27 cellular contexts compared by ENCODE assay signal in genomic region chrX:35406386-35406785, GRCh38.
A peak's percentile ranks its signal among the peaks of the same experiment; 100 is the strongest.
DNase-seq lines count a peak whose midpoint lies in the region; ATAC-seq, FAIRE-seq and TF ChIP-seq lines count a peak whose summit lies in the region.
"Had no signal": no experiment of that assay in that cellular context is flagged by ENCODE, and none has a peak within 500 bp of the region (broad histone marks: within the 10 kb centered on the region; RNA-seq: fewer than 3 reads in every experiment).

No MANE protein-coding gene starts in this region.

- peaks cover 6% of the 10 kb centered on the region for H3K4me1 Mint-ChIP-seq in astrocyte (ENCODE audit: low read depth, unreplicated experiment)
- H3K4me1 Mint-ChIP-seq: CD14-positive monocyte; CD8-positive, alpha-beta memory T cell had no signal

- no peaks in the 10 kb centered on the region for H3K79me2 ChIP-seq in astrocyte (ENCODE audit: insufficient read depth, low read length)

- H3K27ac Mint-ChIP-seq in astrocyte (ENCODE audit: unreplicated experiment) = no peak overlapping the region
- H3K27ac Mint-ChIP-seq: CD14-positive monocyte; CD4-positive, alpha-beta T cell; CD8-positive, alpha-beta memory T cell; HFFc6 had no signal

- DNase-seq in HPDE6-E6E7 (ENCODE audit: extremely low spot score) (peak; percentile 2), astrocyte (ENCODE audit: low read depth) (no peak), epithelial cell of esophagus (ENCODE audit: low read depth) (peak; percentile 54), kidney tubule cell (ENCODE audit: low spot score) (peak; percentile 59), posterior vena cava (ENCODE audit: low spot score) (no peak)
- DNase-seq in activated naive CD4-positive, alpha-beta T cell (lab: John Stamatoyannopoulos, UW) = no peak
- DNase-seq: 8988T; ACHN; AML-193; BE2C; CD4-positive, alpha-beta T cell; CD8-positive, alpha-beta memory T cell; DMS 273 treated with DMSO at 0.1 percent for 48 hours; DMS79; EL; GDM1; GOT3; HFFc6 had no signal

- no peaks in the 10 kb centered on the region for H3K36me3 Mint-ChIP-seq in astrocyte (ENCODE audit: low read depth, unreplicated experiment)
- H3K36me3 Mint-ChIP-seq: CD14-positive monocyte; CD8-positive, alpha-beta memory T cell had no signal

- no peak overlapping the region for H3K9ac ChIP-seq in astrocyte (ENCODE audit: low read length)
- H3K9ac ChIP-seq: BLaER1 treated with 17β-estradiol and CSF1 and Interleukin-3, amounts not matched to agents 10 nM and 100 nM had no signal

- H3K4me3 Mint-ChIP-seq in astrocyte (ENCODE audit: unreplicated experiment) = no peak overlapping the region
- H3K4me3 Mint-ChIP-seq: CD14-positive monocyte; CD4-positive, alpha-beta T cell; CD8-positive, alpha-beta memory T cell; HFFc6 had no signal

- no peak overlapping the region for H3K4me2 ChIP-seq in astrocyte (ENCODE audit: low read length)
- H3K4me2 ChIP-seq: A549; BLaER1 treated with 17β-estradiol and CSF1 and Interleukin-3, amounts not matched to agents 10 nM and 100 nM had no signal

- H3K27ac ChIP-seq in astrocyte (ENCODE audit: low read depth, low read length) = no peak overlapping the region
- H3K27ac ChIP-seq: A549; BLaER1 treated with 17β-estradiol and CSF1 and Interleukin-3, amounts not matched to agents 10 nM and 100 nM had no signal

- H3K4me1 ChIP-seq in astrocyte (ENCODE audit: insufficient read depth, low read length) = no peaks in the 10 kb centered on the region
- H3K4me1 ChIP-seq: A549; BE2C; BLaER1 treated with 17β-estradiol and CSF1 and Interleukin-3, amounts not matched to agents 10 nM and 100 nM; HAP-1 had no signal

- peak; percentile 62 for FAIRE-seq in astrocyte (lab: Jason Lieb, UNC)
- FAIRE-seq: A549, D721Med, GM12878, H54 had no signal

- H3K27me3 ChIP-seq in astrocyte (ENCODE audit: insufficient read depth, low read length) = no peaks in the 10 kb centered on the region
- H3K27me3 ChIP-seq: BE2C had no signal

- H3K27me3 Mint-ChIP-seq in astrocyte (ENCODE audit: low read depth, unreplicated experiment) = no peaks in the 10 kb centered on the region
- H3K27me3 Mint-ChIP-seq: CD4-positive, alpha-beta T cell; CD8-positive, alpha-beta memory T cell had no signal

- TF ChIP-seq CTCF in astrocyte (IDR thresholded peaks at IDR 0.05; ENCODE audit: insufficient read depth, low read depth, low read length) = no peak
- TF ChIP-seq CTCF in epithelial cell of esophagus (IDR thresholded peaks at IDR 0.05; ENCODE audit: insufficient read depth, low read depth, low read length, missing control alignments) = no peak

- ATAC-seq in GM18517 (IDR thresholded peaks at IDR 0.05; ENCODE audit: unreplicated experiment) (no peak), HG03571 (IDR thresholded peaks at IDR 0.05; ENCODE audit: unreplicated experiment) (no peak)
- ATAC-seq: A549, GM12878 had no signal

- intact Hi-C loops in posterior vena cava (cut with DNase I) = no loop called here

- no peak overlapping the region for H2AFZ ChIP-seq in astrocyte (ENCODE audit: low read depth, low read length)

- H3K9me3 Mint-ChIP-seq in astrocyte (ENCODE audit: unreplicated experiment) = no peaks in the 10 kb centered on the region
- H3K9me3 Mint-ChIP-seq: CD4-positive, alpha-beta T cell; HFFc6 had no signal

- no peaks in the 10 kb centered on the region for H4K20me1 ChIP-seq in astrocyte (ENCODE audit: insufficient read depth, low read length)
- H4K20me1 ChIP-seq: BLaER1 treated with 17β-estradiol and CSF1 and Interleukin-3, amounts not matched to agents 10 nM and 100 nM had no signal

- H3K4me3 ChIP-seq in astrocyte (ENCODE audit: insufficient read depth, low read depth, low read length) = no peak overlapping the region
- no peak overlapping the region for H3K4me3 ChIP-seq in epithelial cell of esophagus (ENCODE audit: low read length)
- H3K4me3 ChIP-seq: A549; BLaER1 treated with 17β-estradiol and CSF1 and Interleukin-3, amounts not matched to agents 10 nM and 100 nM; GM12878; HAP-1 had no signal

- no peaks in the 10 kb centered on the region for H3K9me3 ChIP-seq in astrocyte (ENCODE audit: insufficient read depth, low read depth, low read length)
- H3K9me3 ChIP-seq: A549; BE2C; BLaER1 treated with 17β-estradiol and CSF1 and Interleukin-3, amounts not matched to agents 10 nM and 100 nM; HAP-1 had no signal

- H3K36me3 ChIP-seq in astrocyte (ENCODE audit: insufficient read depth, low read length) = no peaks in the 10 kb centered on the region
- H3K36me3 ChIP-seq: BE2C; BLaER1 treated with 17β-estradiol and CSF1 and Interleukin-3, amounts not matched to agents 10 nM and 100 nM; HAP-1 had no signal

Comparison
In these comparisons a context has a peak if more than half of its experiments do, and no peak if none do; other contexts are left out.
1. DNase-seq: peak in HPDE6-E6E7 (single experiment), epithelial cell of esophagus (single experiment) and kidney tubule cell (single experiment); none in astrocyte (single experiment), posterior vena cava (single experiment) and activated naive CD4-positive, alpha-beta T cell (0 of 4).